Comparison of ENCODE assay signal across 12 cellular contexts in genomic region chr11:60684541-60684848, GRCh38. TPM values are rescaled to one million over a fixed set of nuclear protein-coding genes. Genes with fewer than 3 reads are reported as not detected.
DNase-seq lines count a peak whose midpoint lies in the region; ATAC-seq, FAIRE-seq and TF ChIP-seq lines count a peak whose summit lies in the region.
"Not testable (repeated sequence)": the region's sequence is repeated elsewhere in the genome, so short reads cannot be mapped to it uniquely, and the experiment has no call there.
"Had no signal": no experiment of that assay in that cellular context is flagged by ENCODE, and none has a peak within 500 bp of the region (broad histone marks: within the 10 kb centered on the region; RNA-seq: fewer than 3 reads in every experiment).

No MANE protein-coding gene starts in this region.

- not testable (repeated sequence) for TF ChIP-seq CTCF in GM12875 (IDR thresholded peaks at IDR 0.05; ENCODE audit: borderline replicate concordance, insufficient read depth, low read depth, low read length); astrocyte (IDR thresholded peaks at IDR 0.05; ENCODE audit: insufficient read depth, low read depth, low read length); testis (IDR thresholded peaks at IDR 0.05)

- peaks cover 11 to 14% (median 12%) of the 10 kb centered on the region in 3 donors for H3K4me1 Mint-ChIP-seq in IgD-negative memory B cell
- not testable (repeated sequence) for H3K4me1 Mint-ChIP-seq in astrocyte (ENCODE audit: low read depth, unreplicated experiment)

- not testable (repeated sequence) for H3K4me1 ChIP-seq in astrocyte (ENCODE audit: insufficient read depth, low read length); testis

- TF ChIP-seq POLR2A in testis (IDR thresholded peaks at IDR 0.05), result not testable (repeated sequence)

- H3K27ac Mint-ChIP-seq in IgD-negative memory B cell (peak overlapping the region; percentile 62 to 87 (median 65)), astrocyte (ENCODE audit: unreplicated experiment) (peak overlapping the region; percentile 27)

- H2AFZ ChIP-seq in astrocyte (ENCODE audit: low read depth, low read length), result not testable (repeated sequence)

- H3K4me3 Mint-ChIP-seq in IgD-negative memory B cell, result peak overlapping the region in 2 of 4 donors; percentile 10 to 82
- not testable (repeated sequence) for H3K4me3 Mint-ChIP-seq in astrocyte (ENCODE audit: unreplicated experiment)

- not testable (repeated sequence) for H3K27me3 ChIP-seq in astrocyte (ENCODE audit: insufficient read depth, low read length); testis

- ATAC-seq in GM18867 (IDR thresholded peaks at IDR 0.05; ENCODE audit: unreplicated experiment) (peak; percentile 38), GM19463 (IDR thresholded peaks at IDR 0.05; ENCODE audit: unreplicated experiment) (peak; percentile 30), HG02610 (IDR thresholded peaks at IDR 0.05; ENCODE audit: unreplicated experiment) (peak; percentile 11)

- DNase-seq in NOMO-1 treated with DMSO at 0.1 percent for 48 hours (lab: John Stamatoyannopoulos, UW; ENCODE audit: unreplicated experiment), result peak; percentile 7
- DNase-seq in astrocyte (ENCODE audit: low read depth); testis: not testable (repeated sequence)

- H3K9ac ChIP-seq in astrocyte (ENCODE audit: low read length), result not testable (repeated sequence)

- intact Hi-C loops in testis (cut with DNase I; ENCODE audit: low total_unique reads), result not testable (repeated sequence)

- H3K4me2 ChIP-seq in astrocyte (ENCODE audit: low read length), result not testable (repeated sequence)

- FAIRE-seq in astrocyte (lab: Jason Lieb, UNC), result not testable (repeated sequence)

- 97 to 98% methylated on average over 2 of the region's 2 CpGs for WGBS in testis, 2 donors

- not testable (repeated sequence) for H3K36me3 Mint-ChIP-seq in IgD-negative memory B cell; astrocyte (ENCODE audit: low read depth, unreplicated experiment)

- H3K36me3 ChIP-seq in astrocyte (ENCODE audit: insufficient read depth, low read length); testis (ENCODE audit: low read depth, missing control alignments): not testable (repeated sequence)

- peak overlapping the region; percentile 5 for H3K4me3 ChIP-seq in GM12875 (ENCODE audit: low read depth, low read length)
- H3K4me3 ChIP-seq in astrocyte (ENCODE audit: insufficient read depth, low read depth, low read length); testis: not testable (repeated sequence)

- H4K20me1 ChIP-seq in astrocyte (ENCODE audit: insufficient read depth, low read length), result not testable (repeated sequence)

- not testable (repeated sequence) for H3K9me3 Mint-ChIP-seq in IgD-negative memory B cell
- peaks cover 10% of the 10 kb centered on the region for H3K9me3 Mint-ChIP-seq in astrocyte (ENCODE audit: unreplicated experiment)

- H3K27ac ChIP-seq in astrocyte (ENCODE audit: low read depth, low read length), result not testable (repeated sequence)
- peak overlapping the region; percentile 76 to 81 for H3K27ac ChIP-seq in testis

- not testable (repeated sequence) for H3K27me3 Mint-ChIP-seq in IgD-negative memory B cell; astrocyte (ENCODE audit: low read depth, unreplicated experiment)

- not testable (repeated sequence) for H3K79me2 ChIP-seq in astrocyte (ENCODE audit: insufficient read depth, low read length)

- H3K9me3 ChIP-seq in astrocyte (ENCODE audit: insufficient read depth, low read depth, low read length); testis: not testable (repeated sequence)

RNA-seq across cellular contexts. Expression of gene MS4A8, which starts 14.9 kb away (rescaled TPM):
- polyA plus RNA-seq in IgD-negative memory B cell (not detected), testis (ENCODE audit: insufficient read depth, low read depth, low replicate concordance) (3.3 TPM)
- total RNA-seq in astrocyte (not detected in 2 replicates), testis (under 1 TPM; 0.31 to 0.43 TPM)
- total RNA-seq: HT1080, RPMI7951, T-cell had no signal

RNA-seq across cellular contexts. Expression of gene MS4A18, which starts 40.0 kb away (rescaled TPM):
- not detected for polyA plus RNA-seq in IgD-negative memory B cell
- total RNA-seq in astrocyte, result not detected in 2 replicates
- under 1 TPM in 1 of 2 donors, not detected in 1; 0.50 TPM for total RNA-seq in testis
- polyA plus RNA-seq in testis (ENCODE audit: insufficient read depth, low read depth, low replicate concordance), result 0.96 TPM
- total RNA-seq: A673, HT1080, RPMI7951, T-cell had no signal
